In genomic region chr4:706834-707598, GRCh38 we compare ENCODE assay signal across 9 cellular contexts. TPM values are rescaled to one million over a fixed set of nuclear protein-coding genes. Genes with fewer than 3 reads are reported as not detected.
DNase-seq lines count a peak whose midpoint lies in the region; ATAC-seq and TF ChIP-seq lines count a peak whose summit lies in the region.
"Had no signal": no experiment of that assay in that cellular context is flagged by ENCODE, and none has a peak within 500 bp of the region (broad histone marks: within the 10 kb centered on the region; RNA-seq: fewer than 3 reads in every experiment).

No MANE protein-coding gene starts in this region.

- H3K23ac ChIP-seq in mesendoderm (ENCODE audit: low read length) = no peak overlapping the region

- no peaks in the 10 kb centered on the region for H3K27me3 ChIP-seq in mesendoderm (ENCODE audit: insufficient read depth, low read length, poor library complexity)
- no peaks in the 10 kb centered on the region for H3K27me3 ChIP-seq in upper lobe of right lung

- DNase-seq in activated T-cell treated with anti-CD3 and anti-CD28 coated beads, Interleukin-2, amount 50 U/mL, for 72 hours = no peak
- no peak for DNase-seq in activated T-cell treated with anti-CD3 and anti-CD28 coated beads, Interleukin-2, amount 50 U/mL, for 1 hour
- no peak for DNase-seq in choroid plexus epithelial cell (ENCODE audit: low read depth)
- DNase-seq in mesendoderm = no peak
- DNase-seq in upper lobe of right lung = no peak
- DNase-seq in GM19240 (ENCODE audit: insufficient read length, low spot score) = no peak
- no peak for DNase-seq in erythroblast (lab: John Stamatoyannopoulos, UW)
- no peak for DNase-seq in germinal center (ENCODE audit: low spot score)
- DNase-seq: NCI-H2081 had no signal

- H3K4me1 ChIP-seq in mesendoderm (ENCODE audit: control insufficient read depth, low read depth, low read length) (no peaks in the 10 kb centered on the region), upper lobe of right lung (peaks cover 17% of the 10 kb centered on the region)

- no peak overlapping the region for H4K8ac ChIP-seq in mesendoderm (ENCODE audit: low read depth, low read length)

- H3K79me1 ChIP-seq in mesendoderm (ENCODE audit: low read length) = peaks cover 24% of the 10 kb centered on the region

- H3K36me3 ChIP-seq in mesendoderm (ENCODE audit: control insufficient read depth, insufficient read depth, low read length) = no peaks in the 10 kb centered on the region
- no peaks in the 10 kb centered on the region for H3K36me3 ChIP-seq in upper lobe of right lung

- TF ChIP-seq POLR2A in erythroblast (IDR thresholded peaks at IDR 0.05; ENCODE audit: low read length) = no peak

- no peak overlapping the region for H3K27ac ChIP-seq in mesendoderm (ENCODE audit: low read depth, low read length)
- peak overlapping the region; percentile 3 for H3K27ac ChIP-seq in upper lobe of right lung

- H3K9me3 ChIP-seq in upper lobe of right lung = no peaks in the 10 kb centered on the region

- TF ChIP-seq CTCF in choroid plexus epithelial cell (conservative IDR thresholded peaks at IDR 0.05; ENCODE audit: low read depth, low read length) = no peak
- TF ChIP-seq CTCF in upper lobe of right lung (IDR thresholded peaks at IDR 0.05) = no peak

- no peaks in the 10 kb centered on the region for H3K27me3 Mint-ChIP-seq in activated T-cell treated with anti-CD3 and anti-CD28 coated beads, Interleukin-2, amount 50 U/mL, for 72 hours (ENCODE audit: low read depth)

- peaks cover 21% of the 10 kb centered on the region for H3K4me1 Mint-ChIP-seq in activated T-cell treated with anti-CD3 and anti-CD28 coated beads, Interleukin-2, amount 50 U/mL, for 72 hours (ENCODE audit: low read depth)

- no peak for ATAC-seq in activated T-cell treated with anti-CD3 and anti-CD28 coated beads, Interleukin-2, amount 50 U/mL, for 72 hours (replicated peaks in 1 of 2)
- ATAC-seq in upper lobe of right lung = no peak

- H3K4me3 ChIP-seq in choroid plexus epithelial cell (ENCODE audit: low read depth, low read length) (peak overlapping the region; percentile 69), mesendoderm (ENCODE audit: low read length) (no peak overlapping the region), upper lobe of right lung (peak overlapping the region; percentile 42)

- WGBS in mesendoderm (ENCODE audit: extremely low coverage, insufficient coverage, low lambda C conversion rate) = no CpG with 5 or more reads among the region's 21 CpGs

- H3K18ac ChIP-seq in mesendoderm (ENCODE audit: low read length) = no peak overlapping the region

- H3K9me3 Mint-ChIP-seq in activated T-cell treated with anti-CD3 and anti-CD28 coated beads, Interleukin-2, amount 50 U/mL, for 72 hours = no peaks in the 10 kb centered on the region

- no peak overlapping the region for H3K4ac ChIP-seq in mesendoderm (ENCODE audit: low read depth, low read length)

- peak overlapping the region; percentile 78 for H3K56ac ChIP-seq in mesendoderm (ENCODE audit: low read length)

- no peak overlapping the region for H2AK5ac ChIP-seq in mesendoderm (ENCODE audit: low read length)

- H3K4me2 ChIP-seq in mesendoderm (ENCODE audit: low read length) = peak overlapping the region; percentile 48

- H3K36me3 Mint-ChIP-seq in activated T-cell treated with anti-CD3 and anti-CD28 coated beads, Interleukin-2, amount 50 U/mL, for 72 hours (ENCODE audit: insufficient read depth in 2 of 2) = no peaks in the 10 kb centered on the region

- H3K9ac ChIP-seq in mesendoderm (ENCODE audit: low read length) = peak overlapping the region; percentile 52

- H3K4me3 Mint-ChIP-seq in activated T-cell treated with anti-CD3 and anti-CD28 coated beads, Interleukin-2, amount 50 U/mL, for 72 hours = peak overlapping the region; percentile 19 to 50

- H3K27ac Mint-ChIP-seq in activated T-cell treated with anti-CD3 and anti-CD28 coated beads, Interleukin-2, amount 50 U/mL, for 72 hours = no peak overlapping the region

- no peak overlapping the region for H2BK5ac ChIP-seq in mesendoderm (ENCODE audit: low read length)

- H2BK15ac ChIP-seq in mesendoderm (replicated peaks; ENCODE audit: low read depth) = no peak overlapping the region

- H3K79me2 ChIP-seq in mesendoderm (ENCODE audit: control insufficient read depth, insufficient read depth, low read length) = peaks cover 42% of the 10 kb centered on the region

- intact Hi-C loops in upper lobe of right lung (cut with DNase I) = no loop called here

- H2BK120ac ChIP-seq in mesendoderm (ENCODE audit: low read depth, low read length) = no peak overlapping the region

- no peak overlapping the region for H4K5ac ChIP-seq in mesendoderm (ENCODE audit: low read length)

RNA-seq across cellular contexts. Expression of gene PCGF3, which starts 1.4 kb away (rescaled TPM):
- total RNA-seq in activated T-cell treated with anti-CD3 and anti-CD28 coated beads, Interleukin-2, amount 50 U/mL, for 72 hours = 10 to 100 TPM; 31.5 to 35.5 TPM
- polyA plus RNA-seq in mesendoderm (2013, experiment 1 of 2) = 30.3 TPM
- 31.4 TPM for polyA plus RNA-seq in mesendoderm (2013, experiment 2 of 2)
- total RNA-seq in upper lobe of right lung = 42.2 TPM

RNA-seq across cellular contexts. Expression of gene SLC49A3, which starts 18.1 kb away (rescaled TPM):
- total RNA-seq in activated T-cell treated with anti-CD3 and anti-CD28 coated beads, Interleukin-2, amount 50 U/mL, for 72 hours = under 1 TPM; 0.29 to 0.37 TPM
- 0.91 TPM for polyA plus RNA-seq in mesendoderm (2013, experiment 1 of 2)
- polyA plus RNA-seq in mesendoderm (2013, experiment 2 of 2) = 0.84 TPM
- 32.9 TPM for total RNA-seq in upper lobe of right lung

RNA-seq across cellular contexts. Expression of gene MYL5, which starts 32.7 kb away (rescaled TPM):
- total RNA-seq in activated T-cell treated with anti-CD3 and anti-CD28 coated beads, Interleukin-2, amount 50 U/mL, for 72 hours = 10 to 100 TPM; 21.3 TPM
- 4.5 TPM for polyA plus RNA-seq in mesendoderm (2013, experiment 1 of 2)
- polyA plus RNA-seq in mesendoderm (2013, experiment 2 of 2) = 4.6 TPM
- 9.7 TPM for total RNA-seq in upper lobe of right lung

RNA-seq across cellular contexts. Expression of gene ATP5ME, which starts 32.9 kb away (rescaled TPM):
- 100 to 1,000 TPM; 108 to 125 TPM for total RNA-seq in activated T-cell treated with anti-CD3 and anti-CD28 coated beads, Interleukin-2, amount 50 U/mL, for 72 hours
- polyA plus RNA-seq in mesendoderm (2013, experiment 1 of 2) = 1,265 TPM
- polyA plus RNA-seq in mesendoderm (2013, experiment 2 of 2) = 1,279 TPM
- 167 TPM for total RNA-seq in upper lobe of right lung

Comparison
In these comparisons a context has a peak if more than half of its experiments do, and no peak if none do; other contexts are left out.
1. RNA of gene SLC49A3, which starts 18.1 kb away (total RNA-seq): 32.9 TPM in upper lobe of right lung (single experiment); 0.29 to 0.37 TPM in activated T-cell treated with anti-CD3 and anti-CD28 coated beads, Interleukin-2, amount 50 U/mL, for 72 hours; every median in the first group is over 10 times any median in the second.